ENCODE assay signal across 20 cellular contexts in genomic region chr20:56967916-56968315, GRCh38.
"Had no signal": no experiment of that assay in that cellular context is flagged by ENCODE, and none has a peak within 500 bp of the region (broad histone marks: within the 10 kb centered on the region; RNA-seq: fewer than 3 reads in every experiment).

No MANE protein-coding gene starts in this region.

- DNase-seq: KBM-7, NCI-H1092, NCI-H1105 treated with DMSO at 0.1 percent for 48 hours, NCI-H1417 treated with DMSO at 0.1 percent for 48 hours, NCI-H146, NCI-H1694 treated with DMSO at 0.1 percent for 48 hours, NCI-H1930, NCI-H2081, NCI-H2107, NCI-H226, NCI-H446, NCI-H510A, NCI-H524 treated with DMSO at 0.1 percent for 48 hours, NCI-H69, NCI-H774, Right ventricle myocardium superior, RPMI8226, SIG-M5 had no signal

- H3K36me3 ChIP-seq: SJSA1 had no signal

- H3K4me3 ChIP-seq: SJSA1, SK-N-MC had no signal

- H3K4me1 ChIP-seq: SJSA1 had no signal

- H3K27ac ChIP-seq: SJSA1, SK-N-MC had no signal
